ENCODE assay signal across 8 cellular contexts in genomic region chr19:55340144-55340783, GRCh38. TPM values are rescaled to one million over a fixed set of nuclear protein-coding genes. Genes with fewer than 3 reads are reported as not detected.
DNase-seq lines count a peak whose midpoint lies in the region; ATAC-seq lines count a peak whose summit lies in the region.

No MANE protein-coding gene starts in this region.

- H3K9ac ChIP-seq in iPS-20b (ENCODE audit: low read depth, low read length), result peak overlapping the region; percentile 82

- H3K4me1 ChIP-seq in iPS-20b (ENCODE audit: insufficient read depth, low read length), result peaks cover 5% of the 10 kb centered on the region; the same call in 1 of the 2 replicates

- ATAC-seq in activated T-cell treated with anti-CD3 and anti-CD28 coated beads, Interleukin-2, amount 50 U/mL, for 4 hours, result no peak
- no peak for ATAC-seq in activated T-helper 17 cell treated with anti-CD3 and anti-CD28 coated beads, Interleukin-2, amount 50 U/mL, for 72 hours (replicated peaks)
- no peak for ATAC-seq in stimulated activated naive CD8-positive, alpha-beta T cell treated with anti-CD3 and anti-CD28 coated beads, Interleukin-15, amount 100 ng/mL, for 72 hours

- peaks cover 4% of the 10 kb centered on the region for H3K36me3 Mint-ChIP-seq in activated T-cell treated with anti-CD3 and anti-CD28 coated beads, Interleukin-2, amount 50 U/mL, for 4 hours (ENCODE audit: insufficient read depth)
- peaks cover 29% of the 10 kb centered on the region for H3K36me3 Mint-ChIP-seq in activated T-helper 17 cell treated with anti-CD3 and anti-CD28 coated beads, Interleukin-2, amount 50 U/mL, for 72 hours (ENCODE audit: low read depth)

- no peaks in the 10 kb centered on the region for H3K9me3 ChIP-seq in iPS-20b (ENCODE audit: insufficient read depth, low read depth, low read length)

- peaks cover 29% of the 10 kb centered on the region for H3K36me3 ChIP-seq in iPS-20b (ENCODE audit: insufficient read depth, low read depth, low read length)

- H3K27me3 Mint-ChIP-seq in activated T-cell treated with anti-CD3 and anti-CD28 coated beads, Interleukin-2, amount 50 U/mL, for 4 hours (ENCODE audit: low read depth), result no peaks in the 10 kb centered on the region
- peaks cover 3% of the 10 kb centered on the region for H3K27me3 Mint-ChIP-seq in activated T-helper 17 cell treated with anti-CD3 and anti-CD28 coated beads, Interleukin-2, amount 50 U/mL, for 72 hours
- H3K27me3 Mint-ChIP-seq in stimulated activated naive CD8-positive, alpha-beta T cell treated with anti-CD3 and anti-CD28 coated beads, Interleukin-15, amount 100 ng/mL, for 72 hours, result peaks cover 11% of the 10 kb centered on the region

- no peaks in the 10 kb centered on the region; the same call in 1 of the 2 replicates for H3K27me3 ChIP-seq in iPS-20b (ENCODE audit: insufficient read depth, low read length)

- peak overlapping the region; percentile 99 for H3K27ac Mint-ChIP-seq in activated T-helper 17 cell treated with anti-CD3 and anti-CD28 coated beads, Interleukin-2, amount 50 U/mL, for 72 hours
- peak overlapping the region; percentile 91 to 97 for H3K27ac Mint-ChIP-seq in stimulated activated naive CD8-positive, alpha-beta T cell treated with anti-CD3 and anti-CD28 coated beads, Interleukin-15, amount 100 ng/mL, for 72 hours

- no peaks in the 10 kb centered on the region for H3K9me3 Mint-ChIP-seq in activated T-cell treated with anti-CD3 and anti-CD28 coated beads, Interleukin-2, amount 50 U/mL, for 4 hours
- no peaks in the 10 kb centered on the region for H3K9me3 Mint-ChIP-seq in activated T-helper 17 cell treated with anti-CD3 and anti-CD28 coated beads, Interleukin-2, amount 50 U/mL, for 72 hours
- H3K9me3 Mint-ChIP-seq in stimulated activated naive CD8-positive, alpha-beta T cell treated with anti-CD3 and anti-CD28 coated beads, Interleukin-15, amount 100 ng/mL, for 72 hours, result no peaks in the 10 kb centered on the region

- DNase-seq in activated T-cell treated with anti-CD3 and anti-CD28 coated beads, Interleukin-2, amount 50 U/mL, for 4 hours, result no peak
- DNase-seq in activated T-cell treated with anti-CD3 and anti-CD28 coated beads for 4 hours (no peak), NCI-H524 (lab: John Stamatoyannopoulos, UW) (no peak), NCI-H345 (lab: John Stamatoyannopoulos, UW) (no peak), foreskin melanocyte (no peak)
- DNase-seq in stimulated activated naive CD8-positive, alpha-beta T cell treated with anti-CD3 and anti-CD28 coated beads, Interleukin-15, amount 100 ng/mL, for 72 hours, result peak in 1 of 2 donors; percentile 32

- H3K4me3 ChIP-seq in iPS-20b (ENCODE audit: low read length), result peak overlapping the region; percentile 87

- no peak overlapping the region for H3K27ac ChIP-seq in iPS-20b (ENCODE audit: low read length)

- peaks cover 22% of the 10 kb centered on the region for H3K4me1 Mint-ChIP-seq in activated T-cell treated with anti-CD3 and anti-CD28 coated beads, Interleukin-2, amount 50 U/mL, for 4 hours (ENCODE audit: low read depth)
- peaks cover 10% of the 10 kb centered on the region for H3K4me1 Mint-ChIP-seq in activated T-helper 17 cell treated with anti-CD3 and anti-CD28 coated beads, Interleukin-2, amount 50 U/mL, for 72 hours
- H3K4me1 Mint-ChIP-seq in stimulated activated naive CD8-positive, alpha-beta T cell treated with anti-CD3 and anti-CD28 coated beads, Interleukin-15, amount 100 ng/mL, for 72 hours, result peaks cover 19% of the 10 kb centered on the region

- peak overlapping the region; percentile 80 for H3K4me3 Mint-ChIP-seq in activated T-cell treated with anti-CD3 and anti-CD28 coated beads, Interleukin-2, amount 50 U/mL, for 4 hours
- H3K4me3 Mint-ChIP-seq in activated T-helper 17 cell treated with anti-CD3 and anti-CD28 coated beads, Interleukin-2, amount 50 U/mL, for 72 hours, result peak overlapping the region; percentile 89
- peak overlapping the region; percentile 96 to 98 for H3K4me3 Mint-ChIP-seq in stimulated activated naive CD8-positive, alpha-beta T cell treated with anti-CD3 and anti-CD28 coated beads, Interleukin-15, amount 100 ng/mL, for 72 hours

RNA-seq across cellular contexts. Expression of gene KMT5C, which starts 0.6 kb away (rescaled TPM):
- total RNA-seq in activated T-cell treated with anti-CD3 and anti-CD28 coated beads, Interleukin-2, amount 50 U/mL, for 4 hours, result 1 to 10 TPM; 8.1 to 9.2 (median 8.6) TPM
- 10 to 100 TPM; 15.6 to 25.3 TPM for total RNA-seq in activated T-helper 17 cell treated with anti-CD3 and anti-CD28 coated beads, Interleukin-2, amount 50 U/mL, for 72 hours

RNA-seq across cellular contexts. Expression of gene COX6B2, which starts 14.3 kb away (rescaled TPM):
- total RNA-seq in activated T-cell treated with anti-CD3 and anti-CD28 coated beads, Interleukin-2, amount 50 U/mL, for 4 hours, result not detected
- total RNA-seq in activated T-helper 17 cell treated with anti-CD3 and anti-CD28 coated beads, Interleukin-2, amount 50 U/mL, for 72 hours, result under 1 TPM; 0.15 to 0.50 TPM

RNA-seq across cellular contexts. Expression of gene TMEM150B, which starts 15.1 kb away (rescaled TPM):
- not detected for total RNA-seq in activated T-cell treated with anti-CD3 and anti-CD28 coated beads, Interleukin-2, amount 50 U/mL, for 4 hours
- total RNA-seq in activated T-helper 17 cell treated with anti-CD3 and anti-CD28 coated beads, Interleukin-2, amount 50 U/mL, for 72 hours, result under 1 TPM; 0.39 to 0.56 TPM

RNA-seq across cellular contexts. Expression of gene GARIN5B, which starts 22.8 kb away (rescaled TPM):
- not detected for total RNA-seq in activated T-cell treated with anti-CD3 and anti-CD28 coated beads, Interleukin-2, amount 50 U/mL, for 4 hours
- not detected for total RNA-seq in activated T-helper 17 cell treated with anti-CD3 and anti-CD28 coated beads, Interleukin-2, amount 50 U/mL, for 72 hours

RNA-seq across cellular contexts. Expression of gene IL11, which starts 30.0 kb away (rescaled TPM):
- total RNA-seq in activated T-cell treated with anti-CD3 and anti-CD28 coated beads, Interleukin-2, amount 50 U/mL, for 4 hours, result under 1 TPM; 0.18 to 0.46 (median 0.35) TPM
- under 1 TPM; 0.15 to 0.95 TPM for total RNA-seq in activated T-helper 17 cell treated with anti-CD3 and anti-CD28 coated beads, Interleukin-2, amount 50 U/mL, for 72 hours
